ENCODE assay signal across 14 cellular contexts in genomic region chr7:96329189-96329588, GRCh38.
"Had no signal": no experiment of that assay in that cellular context is flagged by ENCODE, and none has a peak within 500 bp of the region (broad histone marks: within the 10 kb centered on the region; RNA-seq: fewer than 3 reads in every experiment).

No MANE protein-coding gene starts in this region.

- H3K36me3 ChIP-seq: left ventricle myocardium inferior, pancreas, sigmoid colon, spleen, suprapubic skin had no signal

- H3K27me3 ChIP-seq: foreskin keratinocyte, pancreas, sigmoid colon, spleen, suprapubic skin had no signal

- H3K4me3 ChIP-seq: left ventricle myocardium inferior, pancreas, sigmoid colon, spleen, suprapubic skin had no signal

- FAIRE-seq: pancreas had no signal

- ATAC-seq: activated naive CD4-positive, alpha-beta T cell treated with anti-CD3 and anti-CD28 coated beads, Interleukin-2, amount 50 U/mL, for 72 hours; activated T-cell treated with anti-CD3 and anti-CD28 coated beads, Interleukin-2, amount 50 U/mL, for 72 hours; foreskin keratinocyte; naive thymus-derived CD8-positive, alpha-beta T cell; pancreas had no signal

- H3K9me3 ChIP-seq: pancreas, suprapubic skin had no signal

- DNase-seq: activated CD4-positive, alpha-beta T cell treated with anti-CD3 and anti-CD28 coated beads, Interleukin-2, amount 10 ng/mL, durations not matched to agents 7 days and 5 days; activated CD8-positive, alpha-beta memory T cell treated with anti-CD3 and anti-CD28 coated beads, Interleukin-2, amount 50 U/mL, for 48 hours; activated gamma-delta T cell; activated T-cell treated with anti-CD3 and anti-CD28 coated beads, Interleukin-2, amount 50 U/mL, for 72 hours; amniotic stem cell; effector CD8-positive, alpha-beta T cell; foreskin keratinocyte; left ventricle myocardium inferior; naive thymus-derived CD8-positive, alpha-beta T cell; pancreas; sigmoid colon; spleen had no signal

- H3K4me1 ChIP-seq: sigmoid colon had no signal

- H3K27ac ChIP-seq: foreskin keratinocyte, pancreas, sigmoid colon, suprapubic skin had no signal
